Comparison of ENCODE assay signal across 1 cellular context in the genomic region with DNA sequence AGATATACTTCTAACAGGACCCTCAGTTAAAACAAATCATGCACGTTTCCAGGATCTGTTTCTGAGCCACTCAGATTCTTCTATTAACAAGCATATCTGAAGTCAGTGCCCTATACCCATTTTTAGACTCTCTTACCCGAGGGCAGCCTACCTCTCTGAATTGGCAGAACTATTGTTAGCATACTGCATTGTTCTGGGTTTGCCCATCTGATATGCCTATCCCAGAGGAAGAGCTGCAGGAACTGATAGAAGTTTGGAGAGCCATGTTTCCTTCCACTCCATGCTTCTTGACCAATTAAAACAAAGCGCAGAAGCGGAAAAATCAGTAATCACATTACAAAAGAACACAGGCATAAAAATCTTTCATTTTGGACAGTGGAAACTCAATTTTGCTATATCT.
TF ChIP-seq lines count a peak whose summit lies in the region.

No MANE protein-coding gene starts in this region.

TF ChIP-seq in endothelial cell of umbilical vein, 7 proteins besides CTCF, POLR2A, EP300 and RAD21 (continued from another document):
- TF ChIP-seq MYC (IDR thresholded peaks at IDR 0.05; ENCODE audit: low read depth, low read length) (no peak), FOS (IDR thresholded peaks at IDR 0.05; ENCODE audit: borderline replicate concordance, insufficient read depth, low read length) (no peak), EZH2 (IDR thresholded peaks at IDR 0.05; ENCODE audit: borderline replicate concordance, low read depth, low read length, severe bottlenecking) (no peak), POLR2AphosphoS5 (IDR thresholded peaks at IDR 0.05; ENCODE audit: insufficient read depth, low read depth, low read length) (no peak), GATA2 (IDR thresholded peaks at IDR 0.05; ENCODE audit: insufficient read depth, insufficient read length, low read depth, low read length) (peak; percentile 91)
